ENCODE assay signal across 17 cellular contexts in genomic region chr22:25754527-25755202, GRCh38. TPM values are rescaled to one million over a fixed set of nuclear protein-coding genes. Genes with fewer than 3 reads are reported as not detected.
DNase-seq lines count a peak whose midpoint lies in the region; ATAC-seq, FAIRE-seq and TF ChIP-seq lines count a peak whose summit lies in the region.
"Had no signal": no experiment of that assay in that cellular context is flagged by ENCODE, and none has a peak within 500 bp of the region (broad histone marks: within the 10 kb centered on the region; RNA-seq: fewer than 3 reads in every experiment).

No MANE protein-coding gene starts in this region.

- H3K9me3 Mint-ChIP-seq in astrocyte (ENCODE audit: unreplicated experiment), result peaks cover 4% of the 10 kb centered on the region

- TF ChIP-seq CTCF in astrocyte (IDR thresholded peaks at IDR 0.05; ENCODE audit: insufficient read depth, low read depth, low read length), result no peak
- no peak for TF ChIP-seq CTCF in heart left ventricle (IDR thresholded peaks at IDR 0.05)

- H3K27me3 Mint-ChIP-seq in astrocyte (ENCODE audit: low read depth, unreplicated experiment), result no peaks in the 10 kb centered on the region

- peak overlapping the region; percentile 72 for H2AFZ ChIP-seq in astrocyte (ENCODE audit: low read depth, low read length)

- H3K4me1 Mint-ChIP-seq in astrocyte (ENCODE audit: low read depth, unreplicated experiment), result peaks cover 6% of the 10 kb centered on the region

- peak overlapping the region; percentile 30 for H3K4me2 ChIP-seq in astrocyte (ENCODE audit: low read length)
- H3K4me2 ChIP-seq: KMS-11 had no signal

- no peaks in the 10 kb centered on the region for H3K36me3 ChIP-seq in astrocyte (ENCODE audit: insufficient read depth, low read length)
- H3K36me3 ChIP-seq in heart left ventricle, result no peaks in the 10 kb centered on the region
- H3K36me3 ChIP-seq in stomach smooth muscle (ENCODE audit: control insufficient read depth in 2 of 2, insufficient read depth in 2 of 2, low read length in 2 of 2), result no peaks in the 10 kb centered on the region

- no peak for FAIRE-seq in astrocyte (lab: Jason Lieb, UNC)
- FAIRE-seq: GM18507 had no signal

- peak overlapping the region; percentile 86 for H3K9ac ChIP-seq in astrocyte (ENCODE audit: low read length)
- peak overlapping the region; percentile 60 to 74 for H3K9ac ChIP-seq in stomach smooth muscle (ENCODE audit: low read length in 2 of 2)
- H3K9ac ChIP-seq: KMS-11 had no signal

- H3K27me3 ChIP-seq in astrocyte (ENCODE audit: insufficient read depth, low read length) (no peaks in the 10 kb centered on the region), heart left ventricle (no peaks in the 10 kb centered on the region), stomach smooth muscle (ENCODE audit: control insufficient read depth in 1 of 2, insufficient read depth in 2 of 2, low read length in 2 of 2) (peaks cover 0 to 3% of the 10 kb centered on the region in 2 donors)

- H3K4me3 Mint-ChIP-seq in astrocyte (ENCODE audit: unreplicated experiment), result no peak overlapping the region
- H3K4me3 Mint-ChIP-seq: nephron had no signal

- H3K27ac Mint-ChIP-seq in astrocyte (ENCODE audit: unreplicated experiment), result no peak overlapping the region

- intact Hi-C loops in heart left ventricle (cut with DNase I), result no loop called here

- H3K4me1 ChIP-seq in astrocyte (ENCODE audit: insufficient read depth, low read length) (peaks cover 10% of the 10 kb centered on the region), heart left ventricle (peaks cover 0 to 68% (median 24%) of the 10 kb centered on the region in 12 donors), stomach smooth muscle (ENCODE audit: control insufficient read depth, insufficient read depth, low read length) (peaks cover 3% of the 10 kb centered on the region)

- DNase-seq in H4 (ENCODE audit: low spot score) (peak; percentile 84), astrocyte (ENCODE audit: low read depth) (peak; percentile 94), heart left ventricle (peak; percentile 87 to 95 (median 91))
- DNase-seq: activated CD4-positive, alpha-beta T cell treated with anti-CD3 and anti-CD28 coated beads for 48 hours; activated gamma-delta T cell treated with Interleukin-2 at 50 U/mL for 16 hours; DMS53; effector CD8-positive, alpha-beta T cell; NCI-H524; stimulated activated CD4-positive, alpha-beta T cell treated with anti-CD3 and anti-CD28 coated beads, Interleukin-1b, Interleukin-23, amount 100 ng/mL, for 48 hours had no signal

- H3K27ac ChIP-seq in astrocyte (ENCODE audit: low read depth, low read length) (peak overlapping the region; percentile 93), heart left ventricle (peak overlapping the region; percentile 58 to 96 (median 86)), stomach smooth muscle (ENCODE audit: low read length) (peak overlapping the region; percentile 66)
- H3K27ac ChIP-seq: KMS-11 had no signal

- peak in 1 of 2 donors; percentile 38 for TF ChIP-seq POLR2A in heart left ventricle (IDR thresholded peaks at IDR 0.05)

- 24 to 33% (median 29%) methylated on average over 23 to 24 of the region's 24 CpGs for WGBS in heart left ventricle, 4 donors

- H3K36me3 Mint-ChIP-seq in astrocyte (ENCODE audit: low read depth, unreplicated experiment), result no peaks in the 10 kb centered on the region

- H3K4me3 ChIP-seq in astrocyte (ENCODE audit: insufficient read depth, low read depth, low read length), result no peak overlapping the region
- peak overlapping the region in 10 of 12 donors; percentile 17 to 60 (median 41) for H3K4me3 ChIP-seq in heart left ventricle
- H3K4me3 ChIP-seq in stomach smooth muscle (ENCODE audit: low read length in 2 of 2), result peak overlapping the region in 1 of 2 donors; percentile 22

- H3K9me3 ChIP-seq in astrocyte (ENCODE audit: insufficient read depth, low read depth, low read length) (no peaks in the 10 kb centered on the region), heart left ventricle (no peaks in the 10 kb centered on the region), stomach smooth muscle (ENCODE audit: control insufficient read depth in 2 of 2, low read length in 2 of 2) (no peaks in the 10 kb centered on the region)

- H4K20me1 ChIP-seq in astrocyte (ENCODE audit: insufficient read depth, low read length), result no peaks in the 10 kb centered on the region

- peak; percentile 86 to 92 (median 90) for ATAC-seq in heart left ventricle
- ATAC-seq in GM19467 (IDR thresholded peaks at IDR 0.05; ENCODE audit: unreplicated experiment), result no peak
- no peak for ATAC-seq in HG03521 (IDR thresholded peaks at IDR 0.05; ENCODE audit: unreplicated experiment)
- no peak for ATAC-seq in HG03108 (IDR thresholded peaks at IDR 0.05; ENCODE audit: unreplicated experiment)
- ATAC-seq in GM21529 (IDR thresholded peaks at IDR 0.05; ENCODE audit: unreplicated experiment), result no peak

- no peaks in the 10 kb centered on the region for H3K79me2 ChIP-seq in astrocyte (ENCODE audit: insufficient read depth, low read length)

RNA-seq across cellular contexts. Expression of gene MYO18B, which starts 12.7 kb away (rescaled TPM):
- not detected in 2 replicates for total RNA-seq in H4 (2014; rRNA removed; shearing (Covaris generic))
- total RNA-seq in astrocyte (0.07 TPM in 2 replicates), heart left ventricle (100 to 1,000 TPM; 156 to 301 (median 193) TPM)
- polyA plus RNA-seq in heart left ventricle, result 100 to 1,000 TPM; 140 to 216 TPM

Comparison
In these comparisons a context has a peak if more than half of its experiments do, and no peak if none do; other contexts are left out.
1. ATAC-seq: peak in heart left ventricle (4 of 4); none in GM19467 (single experiment), HG03521 (single experiment), HG03108 (single experiment) and GM21529 (single experiment).
2. RNA of gene MYO18B, which starts 12.7 kb away (total RNA-seq): 156 to 301 TPM in heart left ventricle; 0.07 TPM in astrocyte and not detected in H4; every median in the first group is over 100 times any median in the second.
3. Peak in every context shown above with its lines, with median percentiles within 50 percentile points of each other: DNase-seq and H3K27ac ChIP-seq.